In genomic region chr9:129139233-129139992, GRCh38 we compare ENCODE assay signal across 8 cellular contexts. TPM values are rescaled to one million over a fixed set of nuclear protein-coding genes. Genes with fewer than 3 reads are reported as not detected.
A peak's percentile ranks its signal among the peaks of the same experiment; 100 is the strongest.
DNase-seq lines count a peak whose midpoint lies in the region; ATAC-seq and TF ChIP-seq lines count a peak whose summit lies in the region.

No MANE protein-coding gene starts in this region.

- intact Hi-C loops in Right ventricle myocardium inferior (cut with DNase I): loop anchor here (1.0 to 5.0 kb wide), 4 partner anchors 274 to 488 kb away; partner anchors contain the start of gene NTMT1
- intact Hi-C loops in ovary (cut with DNase I): loop anchor here (2.0 to 10.0 kb wide), 5 partner anchors 273 to 635 kb away; partner anchors contain the start of gene NTMT1 (in 1 of the 4)
- intact Hi-C loops in thyroid gland (cut with DNase I): loop anchor here (5.0 kb wide), 1 partner anchor 473 kb away; no protein-coding TSS in a partner anchor

- H3K4me1 Mint-ChIP-seq in activated naive CD8-positive, alpha-beta T cell (ENCODE audit: low read depth): peaks cover 30% of the 10 kb centered on the region

- H2AFZ ChIP-seq in SK-N-SH (ENCODE audit: low read depth): no peak overlapping the region

- no peak for TF ChIP-seq EP300 in SK-N-SH (IDR thresholded peaks at IDR 0.05; ENCODE audit: borderline replicate concordance in 1 of 2, low read depth in 1 of 2, low read length in 1 of 2)
- no peak for TF ChIP-seq EP300 in ovary (IDR thresholded peaks at IDR 0.05)

- H3K4me3 ChIP-seq in SK-N-SH (ENCODE audit: low read depth in 2 of 2, low read length in 1 of 2) (peak overlapping the region; percentile 28 to 55; a peak in 3 of 4 replicates), ovary (peak overlapping the region; percentile 29), thyroid gland (replicated peaks in 1 of 3) (peak overlapping the region in 1 of 3 donors; percentile 28)

- H3K79me2 ChIP-seq in SK-N-SH (ENCODE audit: insufficient read depth): peaks cover 37% of the 10 kb centered on the region

- no peaks in the 10 kb centered on the region for H3K27me3 Mint-ChIP-seq in activated naive CD8-positive, alpha-beta T cell

- H3K9me3 ChIP-seq in SK-N-SH (no peaks in the 10 kb centered on the region), ovary (no peaks in the 10 kb centered on the region), thyroid gland (no peaks in the 10 kb centered on the region)

- H3K27me3 ChIP-seq in SK-N-SH (ENCODE audit: insufficient read depth): no peaks in the 10 kb centered on the region
- no peaks in the 10 kb centered on the region for H3K27me3 ChIP-seq in ovary
- no peaks in the 10 kb centered on the region for H3K27me3 ChIP-seq in thyroid gland

- H3K4me3 Mint-ChIP-seq in activated naive CD8-positive, alpha-beta T cell: peak overlapping the region; percentile 92

- TF ChIP-seq POLR2A in ovary (IDR thresholded peaks at IDR 0.05) (peak; percentile 15), thyroid gland (IDR thresholded peaks at IDR 0.05) (no peak)

- CTCF ChIA-PET in SK-N-SH (lab: Yijun Ruan, JAX): interaction anchor here (0.6 to 10.9 kb wide), 56 partner anchors 11 to 682 kb away, joined by 3 to 235 read pairs (median 4); partner anchors contain the start of genes ASB6, C9orf50, IER5L and NTMT1

- H3K27ac Mint-ChIP-seq in activated naive CD8-positive, alpha-beta T cell: peak overlapping the region; percentile 97

- WGBS in SK-N-SH (ENCODE audit: low lambda C conversion rate): 7% methylated on average over 7 of the region's 13 CpGs
- WGBS in ovary, 3 donors: 3 to 7% (median 5%) methylated on average over 13 of the region's 13 CpGs
- 0 to 8% methylated on average over 6 to 12 of the region's 13 CpGs for WGBS in thyroid gland, 2 donors

- no peaks in the 10 kb centered on the region for H3K9me2 ChIP-seq in SK-N-SH

- peak; percentile 96 for TF ChIP-seq RAD21 in SK-N-SH (IDR thresholded peaks at IDR 0.05; ENCODE audit: low read length)

- H3K36me3 Mint-ChIP-seq in activated naive CD8-positive, alpha-beta T cell: peaks cover 2% of the 10 kb centered on the region

- H3K9me3 Mint-ChIP-seq in activated naive CD8-positive, alpha-beta T cell (ENCODE audit: low read depth): no peaks in the 10 kb centered on the region

- peaks cover 30 to 36% of the 10 kb centered on the region in 2 experiments for H3K36me3 ChIP-seq in SK-N-SH (replicated peaks in 1 of 2; ENCODE audit: control insufficient read depth in 1 of 2, insufficient read depth in 2 of 2, low read length in 1 of 2)
- no peaks in the 10 kb centered on the region for H3K36me3 ChIP-seq in ovary
- peaks cover 20 to 24% of the 10 kb centered on the region in 2 donors for H3K36me3 ChIP-seq in thyroid gland

- no peaks in the 10 kb centered on the region for H4K20me1 ChIP-seq in SK-N-SH (ENCODE audit: insufficient read depth)

- H3K9ac ChIP-seq in SK-N-SH: peak overlapping the region; percentile 99

- TF ChIP-seq CTCF in SK-N-SH (IDR thresholded peaks at IDR 0.05) (peak; percentile 92), ovary (IDR thresholded peaks at IDR 0.05) (peak; percentile 85 to 96 (median 96)), thyroid gland (IDR thresholded peaks at IDR 0.05) (peak; percentile 76 to 97 (median 92))

- ATAC-seq in GM21737 (IDR thresholded peaks at IDR 0.05; ENCODE audit: unreplicated experiment) (peak; percentile 28), Right ventricle myocardium inferior (peak; percentile 66)

- POLR2A ChIA-PET in SK-N-SH (lab: Yijun Ruan, JAX): interaction anchor here (0.6 to 2.0 kb wide), 6 partner anchors 21 to 486 kb away, joined by 3 to 7 read pairs (median 4); partner anchors contain the start of genes IER5L and NTMT1

- peak overlapping the region; percentile 78 for H3K4me2 ChIP-seq in SK-N-SH

- H3K4me1 ChIP-seq in SK-N-SH (ENCODE audit: control insufficient read depth in 1 of 2, insufficient read depth in 2 of 2, low read depth in 1 of 2, low read length in 1 of 2) (peaks cover 43 to 53% of the 10 kb centered on the region in 2 experiments; a peak in 3 of 4 replicates), ovary (ENCODE audit: insufficient read depth) (peaks cover 43% of the 10 kb centered on the region), thyroid gland (peaks cover 45 to 74% of the 10 kb centered on the region in 2 donors)

- peak overlapping the region; percentile 99 to 100 for H3K27ac ChIP-seq in SK-N-SH (ENCODE audit: low read depth in 2 of 2, low read length in 1 of 2)
- H3K27ac ChIP-seq in ovary: peak overlapping the region; percentile 97 to 98
- peak overlapping the region; percentile 98 to 100 (median 100) for H3K27ac ChIP-seq in thyroid gland

- peak; percentile 92 for DNase-seq in CD1c-positive myeloid dendritic cell (ENCODE audit: extremely low spot score)
- DNase-seq in NCI-H1092 (lab: John Stamatoyannopoulos, UW): peak; percentile 69
- peak; percentile 85 for DNase-seq in SK-N-SH
- DNase-seq in Right ventricle myocardium inferior (ENCODE audit: missing footprints): peak; percentile 76
- peak; percentile 75 to 87 (median 78) for DNase-seq in ovary
- peak; percentile 77 to 79 for DNase-seq in thyroid gland

- peaks cover 34% of the 10 kb centered on the region for H3F3A ChIP-seq in SK-N-SH (replicated peaks; ENCODE audit: insufficient read depth)

TF ChIP-seq in SK-N-SH, 30 proteins besides CTCF, POLR2A, EP300 and RAD21 (continues in another document):
- no peak for TF ChIP-seq TAF1 (IDR thresholded peaks at IDR 0.05; ENCODE audit: borderline replicate concordance, low read depth, low read length)
- no peak for TF ChIP-seq NFIC (IDR thresholded peaks at IDR 0.05; ENCODE audit: borderline replicate concordance)
- peak; percentile 89 for TF ChIP-seq SMC3 (IDR thresholded peaks at IDR 0.05; ENCODE audit: low read depth, low read length)
- peak; percentile 42; the same call in 1 of the 2 replicates for TF ChIP-seq RCOR1 (IDR thresholded peaks at IDR 0.05; ENCODE audit: low read length)
- no peak for TF ChIP-seq FOSL2 (IDR thresholded peaks at IDR 0.05; ENCODE audit: borderline replicate concordance, low read depth)
- TF ChIP-seq GATA2 (CRISPR knock-in tag; IDR thresholded peaks at IDR 0.05): no peak
- no peak for TF ChIP-seq FOXM1 (IDR thresholded peaks at IDR 0.05; ENCODE audit: low read depth)
- TF ChIP-seq TEAD4 (IDR thresholded peaks at IDR 0.05; ENCODE audit: borderline replicate concordance, insufficient read depth): no peak
- TF ChIP-seq POLR2AphosphoS5 (IDR thresholded peaks at IDR 0.05; ENCODE audit: low read depth, low read length): no peak
- peak; percentile 9 for TF ChIP-seq CHD2 (IDR thresholded peaks at IDR 0.05; ENCODE audit: low read length, partially characterized antibody)
- TF ChIP-seq MAX (IDR thresholded peaks at IDR 0.05; ENCODE audit: low read depth): peak; percentile 76
- 0 out of 2 replicates have a peak, but pooled peaks have one; percentile 16 for TF ChIP-seq NRF1 (IDR thresholded peaks at IDR 0.05; ENCODE audit: low read depth, low read length)
- TF ChIP-seq MXI1 (IDR thresholded peaks at IDR 0.05; ENCODE audit: low read depth, low read length): peak; percentile 58
- TF ChIP-seq, protein P1, sequence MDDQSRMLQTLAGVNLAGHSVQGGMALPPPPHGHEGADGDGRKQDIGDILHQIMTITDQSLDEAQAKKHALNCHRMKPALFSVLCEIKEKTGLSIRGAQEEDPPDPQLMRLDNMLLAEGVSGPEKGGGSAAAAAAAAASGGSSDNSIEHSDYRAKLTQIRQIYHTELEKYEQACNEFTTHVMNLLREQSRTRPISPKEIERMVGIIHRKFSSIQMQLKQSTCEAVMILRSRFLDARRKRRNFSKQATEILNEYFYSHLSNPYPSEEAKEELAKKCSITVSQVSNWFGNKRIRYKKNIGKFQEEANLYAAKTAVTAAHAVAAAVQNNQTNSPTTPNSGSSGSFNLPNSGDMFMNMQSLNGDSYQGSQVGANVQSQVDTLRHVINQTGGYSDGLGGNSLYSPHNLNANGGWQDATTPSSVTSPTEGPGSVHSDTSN (IDR thresholded peaks at IDR 0.05): peak; percentile 8; the same call in 1 of the 2 replicates
- TF ChIP-seq JUND (IDR thresholded peaks at IDR 0.05): no peak
- no peak for TF ChIP-seq RXRA (IDR thresholded peaks at IDR 0.05; ENCODE audit: borderline replicate concordance, low read depth)

RNA-seq across cellular contexts. Expression of gene PTPA, which starts 28.2 kb away (rescaled TPM):
- polyA plus RNA-seq in SK-N-SH (2012; rRNA removed) (130 and 149 TPM in 2 replicates), ovary (10 to 100 TPM; 62.9 to 97.8 TPM)
- 92.2 and 118 TPM in 2 replicates for polyA plus RNA-seq in SK-N-SH (2012; cell fraction: cytosol; rRNA removed)
- 127 and 164 TPM in 2 replicates for polyA plus RNA-seq in SK-N-SH (2012; cell fraction: nucleus; rRNA removed)
- total RNA-seq in Right ventricle myocardium inferior (194 TPM), ovary (100 to 1,000 TPM in 3 of 7 donors, 10 to 100 TPM in 4; 32.1 to 107 (median 89.2) TPM), thyroid gland (100 to 1,000 TPM in 2 of 4 donors, 10 to 100 TPM in 2; 45.0 to 117 (median 89.5) TPM)

RNA-seq across cellular contexts. Expression of gene CRAT, which starts 28.8 kb away (rescaled TPM):
- 29.7 and 44.5 TPM in 2 replicates for polyA plus RNA-seq in SK-N-SH (2012; rRNA removed)
- polyA plus RNA-seq in SK-N-SH (2012; cell fraction: cytosol; rRNA removed): 20.8 and 32.9 TPM in 2 replicates
- 59.3 and 67.2 TPM in 2 replicates for polyA plus RNA-seq in SK-N-SH (2012; cell fraction: nucleus; rRNA removed)
- total RNA-seq in Right ventricle myocardium inferior: 85.5 TPM
- 10 to 100 TPM; 23.0 to 42.7 (median 39.1) TPM for total RNA-seq in ovary
- polyA plus RNA-seq in ovary: 10 to 100 TPM; 28.7 to 29.9 TPM
- 10 to 100 TPM; 44.0 to 59.0 (median 54.1) TPM for total RNA-seq in thyroid gland

RNA-seq across cellular contexts. Expression of gene IER5L, which starts 38.6 kb away (rescaled TPM):
- 8.9 and 16.2 TPM in 2 replicates for polyA plus RNA-seq in SK-N-SH (2012; rRNA removed)
- 6.6 and 9.6 TPM in 2 replicates for polyA plus RNA-seq in SK-N-SH (2012; cell fraction: cytosol; rRNA removed)
- 22.0 and 25.7 TPM in 2 replicates for polyA plus RNA-seq in SK-N-SH (2012; cell fraction: nucleus; rRNA removed)
- 4.6 TPM for total RNA-seq in Right ventricle myocardium inferior
- 10 to 100 TPM; 15.4 to 74.3 (median 45.0) TPM for total RNA-seq in ovary
- polyA plus RNA-seq in ovary: 10 to 100 TPM in 1 of 2 donors, 1 to 10 TPM in 1; 2.5 to 14.9 TPM
- 10 to 100 TPM in 3 of 4 donors, 1 to 10 TPM in 1; 7.8 to 20.2 (median 12.6) TPM for total RNA-seq in thyroid gland

RNA-seq across cellular contexts. Expression of gene DOLPP1, which starts 58.5 kb away (rescaled TPM):
- polyA plus RNA-seq in SK-N-SH (2012; rRNA removed) (19.9 and 20.4 TPM in 2 replicates), ovary (1 to 10 TPM; 6.8 to 8.6 TPM)
- 11.7 and 17.0 TPM in 2 replicates for polyA plus RNA-seq in SK-N-SH (2012; cell fraction: cytosol; rRNA removed)
- polyA plus RNA-seq in SK-N-SH (2012; cell fraction: nucleus; rRNA removed): 20.2 and 29.0 TPM in 2 replicates
- total RNA-seq in Right ventricle myocardium inferior (6.8 TPM), ovary (10 to 100 TPM in 3 of 7 donors, 1 to 10 TPM in 4; 3.3 to 16.2 (median 9.4) TPM), thyroid gland (10 to 100 TPM in 1 of 4 donors, 1 to 10 TPM in 3; 6.0 to 10.9 (median 8.3) TPM)
